Comparison of ENCODE assay signal across 19 cellular contexts in the genomic region with DNA sequence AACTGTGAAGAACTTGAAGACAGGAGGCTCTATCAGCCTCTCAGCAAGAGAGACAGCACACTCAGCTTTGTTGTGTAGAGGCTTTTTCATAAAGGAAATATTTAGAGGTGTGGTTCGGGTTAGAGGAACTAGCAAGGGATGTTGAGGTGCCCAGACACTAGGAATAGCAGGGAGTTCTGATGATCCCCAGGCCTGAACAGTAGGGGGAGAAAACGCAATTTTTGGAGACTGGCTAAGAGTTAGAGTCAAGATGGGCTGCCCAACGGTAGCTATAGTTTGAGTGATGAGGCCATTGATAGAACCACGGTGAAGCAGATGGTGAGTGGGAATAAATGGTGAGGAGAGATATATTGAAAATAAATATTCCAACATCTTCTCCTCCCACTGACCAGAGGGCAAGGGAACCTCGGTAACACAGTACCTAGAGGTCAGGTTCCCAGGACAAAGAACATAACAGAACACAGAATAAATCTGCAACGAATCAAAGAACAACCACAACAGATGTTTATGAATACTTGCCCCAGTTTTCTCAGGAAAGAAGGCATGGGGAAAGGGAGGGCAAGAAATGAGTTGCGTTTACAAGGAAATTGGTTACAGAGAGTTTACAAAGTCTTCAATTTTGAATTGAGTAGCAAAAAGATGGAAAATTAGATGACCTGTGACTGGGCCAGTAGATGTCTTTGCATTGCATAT. TPM values are rescaled to one million over a fixed set of nuclear protein-coding genes. Genes with fewer than 3 reads are reported as not detected.
DNase-seq lines count a peak whose midpoint lies in the region; ATAC-seq, FAIRE-seq and TF ChIP-seq lines count a peak whose summit lies in the region.
"Had no signal": no experiment of that assay in that cellular context is flagged by ENCODE, and none has a peak within 500 bp of the region (broad histone marks: within the 10 kb centered on the region; RNA-seq: fewer than 3 reads in every experiment).

No MANE protein-coding gene starts in this region.

- H3K4me3 ChIP-seq in SK-N-SH (ENCODE audit: low read depth in 2 of 2, low read length in 1 of 2) (no peak overlapping the region), fibroblast of mammary gland (ENCODE audit: control insufficient read depth, low read depth, low read length) (no peak overlapping the region), keratinocyte (ENCODE audit: control insufficient read depth in 2 of 3, extremely low read depth in 1 of 3, insufficient read depth in 2 of 3, low read depth in 1 of 3, low read length in 3 of 3) (no peak overlapping the region)
- H3K4me3 ChIP-seq: BLaER1 had no signal

- H3K9me2 ChIP-seq in SK-N-SH, result no peaks in the 10 kb centered on the region

- no peaks in the 10 kb centered on the region for H3K9me3 ChIP-seq in SK-N-SH
- H3K9me3 ChIP-seq in keratinocyte (ENCODE audit: control insufficient read depth, low read depth, low read length), result no peaks in the 10 kb centered on the region
- H3K9me3 ChIP-seq: BLaER1, Caco-2 had no signal

- peaks cover 6% of the 10 kb centered on the region; the same call in 1 of the 2 replicates for H3K4me1 Mint-ChIP-seq in WTC11
- H3K4me1 Mint-ChIP-seq in activated T-cell treated with anti-CD3 and anti-CD28 coated beads, Interleukin-2, amount 50 U/mL, for 4 hours (ENCODE audit: low read depth), result no peaks in the 10 kb centered on the region
- H3K4me1 Mint-ChIP-seq: CD8-positive, alpha-beta memory T cell had no signal

- peaks cover 33% of the 10 kb centered on the region for H3F3A ChIP-seq in SK-N-SH (replicated peaks; ENCODE audit: insufficient read depth)

- H3K9me1 ChIP-seq in keratinocyte (ENCODE audit: control insufficient read depth, extremely low read depth, insufficient read depth, low read length), result no peaks in the 10 kb centered on the region

- H3K36me3 Mint-ChIP-seq in WTC11, result no peaks in the 10 kb centered on the region
- no peaks in the 10 kb centered on the region for H3K36me3 Mint-ChIP-seq in activated T-cell treated with anti-CD3 and anti-CD28 coated beads, Interleukin-2, amount 50 U/mL, for 4 hours (ENCODE audit: insufficient read depth)

- H2AFZ ChIP-seq in SK-N-SH (ENCODE audit: low read depth), result no peak overlapping the region
- H2AFZ ChIP-seq in keratinocyte (ENCODE audit: control insufficient read depth, low read length), result no peak overlapping the region

- no peak overlapping the region for H3K4me3 Mint-ChIP-seq in WTC11
- H3K4me3 Mint-ChIP-seq in activated T-cell treated with anti-CD3 and anti-CD28 coated beads, Interleukin-2, amount 50 U/mL, for 4 hours, result no peak overlapping the region
- H3K4me3 Mint-ChIP-seq: CD8-positive, alpha-beta memory T cell had no signal

- CTCF ChIA-PET in SK-N-SH (lab: Yijun Ruan, JAX), result interaction anchor here (0.6 to 5.8 kb wide), 7 partner anchors 10 to 322 kb away, joined by 3 to 43 read pairs (median 10); no protein-coding TSS in a partner anchor
- CTCF ChIA-PET in WTC11 (lab: Charles Lee), result interaction anchor here (4.4 kb wide), 1 partner anchor 11 kb away, joined by 17 read pairs; no protein-coding TSS in a partner anchor

- 0 out of 2 replicates have a peak, but pooled peaks have one; percentile 7 for TF ChIP-seq CTCF in SK-N-SH (IDR thresholded peaks at IDR 0.05)
- no peak for TF ChIP-seq CTCF in WTC11 (IDR thresholded peaks at IDR 0.05)
- TF ChIP-seq CTCF in fibroblast of mammary gland (conservative IDR thresholded peaks at IDR 0.05; ENCODE audit: control insufficient read depth, insufficient read depth, low read depth, low read length), result no peak
- TF ChIP-seq CTCF in keratinocyte (optimal IDR thresholded peaks at IDR 0.05 in 1 of 3, IDR thresholded peaks at IDR 0.05 in 1 of 3, conservative IDR thresholded peaks at IDR 0.05 in 1 of 3; ENCODE audit: extremely low read depth in 1 of 3, insufficient read depth in 2 of 3, low read length in 3 of 3), result no peak

- ATAC-seq in SK-N-SH treated with all-trans-retinoic acid at 6 μM for 48 hours, result no peak
- peak; percentile 61 for ATAC-seq in WTC11
- ATAC-seq in activated T-cell treated with anti-CD3 and anti-CD28 coated beads, Interleukin-2, amount 50 U/mL, for 4 hours, result no peak

- DNase-seq in SK-N-SH (no peak), WTC11 (ENCODE audit: low spot score) (no peak), fibroblast of mammary gland (ENCODE audit: low read depth) (peak; percentile 44), keratinocyte (ENCODE audit: low read depth, low spot score) (no peak), NCI-H2196 (lab: John Stamatoyannopoulos, UW; ENCODE audit: unreplicated experiment) (no peak), hepatic stellate cell (ENCODE audit: low spot score) (no peak)
- DNase-seq in activated T-cell treated with anti-CD3 and anti-CD28 coated beads, Interleukin-2, amount 50 U/mL, for 4 hours, result no peak
- DNase-seq: AML-193; Caco-2; CD8-positive, alpha-beta memory T cell; DND-41; GDM1; HCEC 1CT had no signal

- no peaks in the 10 kb centered on the region for H3K9me3 Mint-ChIP-seq in WTC11
- H3K9me3 Mint-ChIP-seq in activated T-cell treated with anti-CD3 and anti-CD28 coated beads, Interleukin-2, amount 50 U/mL, for 4 hours, result no peaks in the 10 kb centered on the region
- H3K9me3 Mint-ChIP-seq: CD8-positive, alpha-beta memory T cell had no signal

- H3K4me2 ChIP-seq in SK-N-SH (no peak overlapping the region), keratinocyte (ENCODE audit: control insufficient read depth, extremely low read depth, insufficient read depth, low read depth, low read length) (no peak overlapping the region)
- H3K4me2 ChIP-seq: BLaER1 had no signal

- TF ChIP-seq RAD21 in SK-N-SH (IDR thresholded peaks at IDR 0.05; ENCODE audit: low read length), result no peak

- H3K4me1 ChIP-seq in SK-N-SH (ENCODE audit: control insufficient read depth in 1 of 2, insufficient read depth in 2 of 2, low read depth in 1 of 2, low read length in 1 of 2) (peaks cover 0 to 27% of the 10 kb centered on the region in 2 experiments; a peak in 1 of 4 replicates), keratinocyte (ENCODE audit: control insufficient read depth, extremely low read depth, insufficient read depth, low read length) (peaks cover 47% of the 10 kb centered on the region)
- H3K4me1 ChIP-seq: BLaER1, Caco-2 had no signal

- H4K20me1 ChIP-seq in SK-N-SH (ENCODE audit: insufficient read depth) (no peaks in the 10 kb centered on the region), keratinocyte (ENCODE audit: control insufficient read depth, extremely low read depth, insufficient read depth, low read length) (no peaks in the 10 kb centered on the region)
- H4K20me1 ChIP-seq: BLaER1 had no signal

- WGBS in SK-N-SH (ENCODE audit: low lambda C conversion rate), result 26% methylated on average over 7 of the region's 7 CpGs

- H3K27me3 ChIP-seq in SK-N-SH (ENCODE audit: insufficient read depth) (no peaks in the 10 kb centered on the region), keratinocyte (ENCODE audit: control insufficient read depth, extremely low read depth, insufficient read depth, low read length) (no peaks in the 10 kb centered on the region)
- H3K27me3 ChIP-seq: BLaER1 had no signal

- no peak for TF ChIP-seq EP300 in SK-N-SH (IDR thresholded peaks at IDR 0.05; ENCODE audit: borderline replicate concordance in 1 of 2, low read depth in 1 of 2, low read length in 1 of 2)

- no peak overlapping the region for H3K9ac ChIP-seq in SK-N-SH
- no peak overlapping the region for H3K9ac ChIP-seq in keratinocyte (ENCODE audit: control insufficient read depth, extremely low read depth, insufficient read depth, low read length)
- H3K9ac ChIP-seq: BLaER1 had no signal

- H3K27ac Mint-ChIP-seq in WTC11, result no peak overlapping the region
- H3K27ac Mint-ChIP-seq: CD8-positive, alpha-beta memory T cell had no signal

- POLR2A ChIA-PET in SK-N-SH (lab: Yijun Ruan, JAX) (no interaction called here), WTC11 (lab: Charles Lee) (no interaction called here)

- H3K79me2 ChIP-seq in SK-N-SH (ENCODE audit: insufficient read depth), result no peaks in the 10 kb centered on the region
- H3K79me2 ChIP-seq in keratinocyte (ENCODE audit: control insufficient read depth, insufficient read depth, low read length), result no peaks in the 10 kb centered on the region

- dilution Hi-C loops in keratinocyte (cut with MboI; ENCODE audit: extremely low pct_ligation_motif_present, low sequenced_read_pairs), result no loop called here

- H3K36me3 ChIP-seq in SK-N-SH (replicated peaks in 1 of 2; ENCODE audit: control insufficient read depth in 1 of 2, insufficient read depth in 2 of 2, low read length in 1 of 2) (no peaks in the 10 kb centered on the region), keratinocyte (ENCODE audit: control insufficient read depth in 2 of 2, extremely low read depth in 1 of 2, insufficient read depth in 2 of 2, low read length in 2 of 2) (no peaks in the 10 kb centered on the region)
- H3K36me3 ChIP-seq: BLaER1 had no signal

- peak; percentile 20 for FAIRE-seq in keratinocyte (lab: Jason Lieb, UNC)
- FAIRE-seq: GM12892, GM19239 had no signal

- peaks cover 2% of the 10 kb centered on the region for H3K27me3 Mint-ChIP-seq in WTC11 (ENCODE audit: low read depth)
- H3K27me3 Mint-ChIP-seq in activated T-cell treated with anti-CD3 and anti-CD28 coated beads, Interleukin-2, amount 50 U/mL, for 4 hours (ENCODE audit: low read depth), result peaks cover 47% of the 10 kb centered on the region

- H3K27ac ChIP-seq in SK-N-SH (ENCODE audit: low read depth in 2 of 2, low read length in 1 of 2), result no peak overlapping the region
- peak overlapping the region; percentile 58 for H3K27ac ChIP-seq in keratinocyte (ENCODE audit: control insufficient read depth, insufficient read depth, low read length)
- H3K27ac ChIP-seq: 22Rv1, BLaER1, HL-60 had no signal

TF ChIP-seq in SK-N-SH treated with all-trans-retinoic acid at 6 μM for 48 hours, 23 proteins besides CTCF, POLR2A, EP300 and RAD21 (continues in another document):
- TF ChIP-seq ZNF565 (CRISPR knock-in tag; conservative IDR thresholded peaks at IDR 0.05; ENCODE audit: low read depth) (no peak), ZFP3 (CRISPR knock-in tag; IDR thresholded peaks at IDR 0.05) (no peak), GLIS3 (CRISPR knock-in tag; IDR thresholded peaks at IDR 0.05) (no peak)

TF ChIP-seq in WTC11, 78 proteins besides CTCF, POLR2A, EP300 and RAD21 (continues in another document):
- no peak for TF ChIP-seq IRF2 (CRISPR knock-in tag; IDR thresholded peaks at IDR 0.05; ENCODE audit: borderline replicate concordance, low read depth)
- no peak for TF ChIP-seq FOXK1 (CRISPR knock-in tag; IDR thresholded peaks at IDR 0.05)

RNA-seq across cellular contexts. Expression of gene BPGM, which starts 24.2 kb away (rescaled TPM):
- 12.4 and 17.4 TPM in 2 replicates for polyA plus RNA-seq in SK-N-SH (2012; rRNA removed)
- 20.2 and 28.4 TPM in 2 replicates for polyA plus RNA-seq in SK-N-SH (2012; cell fraction: cytosol; rRNA removed)
- polyA plus RNA-seq in SK-N-SH (2012; cell fraction: nucleus; rRNA removed), result 4.7 and 7.0 TPM in 2 replicates
- 12.5 to 15.6 TPM (median 14.6 TPM) in 3 replicates for total RNA-seq in WTC11 (2021)
- polyA plus RNA-seq in keratinocyte, result 31.2 to 34.2 TPM (median 32.8 TPM) in 3 replicates
- polyA plus RNA-seq in keratinocyte (2011; ENCODE audit: low read depth), result 28.2 TPM
- 54.2 and 76.9 TPM in 2 replicates for polyA plus RNA-seq in keratinocyte (2011; cell fraction: cytosol; rRNA removed)
- polyA plus RNA-seq in keratinocyte (2011; cell fraction: nucleus; rRNA removed), result 55.1 and 64.5 TPM in 2 replicates
- 17.2 and 22.0 TPM in 2 replicates for polyA plus RNA-seq in keratinocyte (2012; ENCODE audit: low replicate concordance)
- polyA minus RNA-seq in keratinocyte, result 1.5 to 16.3 TPM (median 16.1 TPM) in 3 replicates
- polyA minus RNA-seq in keratinocyte (2011; cell fraction: cytosol; rRNA and poly(A)+ RNA removed), result 21.1 TPM
- polyA minus RNA-seq in keratinocyte (2011; cell fraction: nucleus; rRNA and poly(A)+ RNA removed), result 16.4 and 37.9 TPM in 2 replicates
- 10 to 100 TPM; 12.5 to 14.7 (median 13.4) TPM for total RNA-seq in activated T-cell treated with anti-CD3 and anti-CD28 coated beads, Interleukin-2, amount 50 U/mL, for 4 hours

Comparison
In these comparisons a context has a peak if more than half of its experiments do, and no peak if none do; other contexts are left out.
1. Of the 6 proteins assayed by ChIP-seq in both WTC11 and SK-N-SH: peak only in WTC11: none; only in SK-N-SH: CTCF; in both: none; in neither: 5.